In the genomic region with DNA sequence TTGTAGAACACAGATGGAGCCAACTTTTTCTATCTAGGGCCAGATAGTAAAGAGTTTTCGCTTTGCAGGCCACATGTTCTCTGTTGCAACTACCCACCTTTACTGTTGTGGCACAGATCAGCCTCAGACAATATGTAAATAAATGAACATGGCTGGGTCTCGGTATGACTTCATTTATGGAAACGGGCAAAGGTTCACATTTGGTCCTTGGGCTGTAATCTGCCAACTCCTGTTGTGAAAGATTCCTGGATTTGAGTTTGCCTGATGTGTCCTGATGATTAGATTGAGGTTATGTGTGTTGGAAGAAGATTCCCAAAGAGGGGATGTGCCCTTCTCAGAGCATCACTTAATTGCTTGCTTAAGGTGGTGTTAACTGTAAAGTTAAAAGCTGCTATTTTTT, we compare ENCODE assay signal across 27 cellular contexts. TPM values are rescaled to one million over a fixed set of nuclear protein-coding genes. Genes with fewer than 3 reads are reported as not detected.
"Had no signal": no experiment of that assay in that cellular context is flagged by ENCODE, and none has a peak within 500 bp of the region (broad histone marks: within the 10 kb centered on the region; RNA-seq: fewer than 3 reads in every experiment).

No MANE protein-coding gene starts in this region.

- H3K36me3 Mint-ChIP-seq: immature natural killer cell; naive thymus-derived CD8-positive, alpha-beta T cell had no signal

- ATAC-seq: foreskin keratinocyte; gastroesophageal sphincter; lower lobe of right lung; naive thymus-derived CD8-positive, alpha-beta T cell; sciatic nerve had no signal

- FAIRE-seq: endothelial cell of umbilical vein had no signal

- H3K4me3 Mint-ChIP-seq: central memory CD8-positive, alpha-beta T cell; dendritic cell treated with granulocyte-macrophage colony-stimulating factor and Interleukin-4, amounts not matched to agents 40 ng/mL and 50 ng/mL, for 4 days; immature natural killer cell; naive thymus-derived CD8-positive, alpha-beta T cell; nephron progenitor cell had no signal

- H3K4me2 ChIP-seq: smooth muscle cell had no signal

- H3K27ac ChIP-seq: colonic mucosa, esophagus muscularis mucosa, foreskin keratinocyte, gastroesophageal sphincter, lower lobe of right lung, prostate gland, stomach, thyroid gland had no signal

- H3K4me1 ChIP-seq: colonic mucosa, foreskin keratinocyte, lower lobe of right lung, prostate gland, thyroid gland had no signal

- H3K4me1 Mint-ChIP-seq: central memory CD8-positive, alpha-beta T cell; immature natural killer cell had no signal

- H3K9me3 Mint-ChIP-seq: central memory CD8-positive, alpha-beta T cell; dendritic cell treated with granulocyte-macrophage colony-stimulating factor and Interleukin-4, amounts not matched to agents 40 ng/mL and 50 ng/mL, for 4 days; naive thymus-derived CD8-positive, alpha-beta T cell; nephron progenitor cell had no signal

- H3K9me3 ChIP-seq: colonic mucosa, esophagus muscularis mucosa, gastroesophageal sphincter, lower lobe of right lung, prostate gland, stomach, thyroid gland had no signal

- DNase-seq: colonic mucosa; effector CD8-positive, alpha-beta T cell; foreskin keratinocyte; hypothalamus; immature natural killer cell; islet precursor cell; kidney glomerular epithelial cell; lower lobe of right lung; naive thymus-derived CD8-positive, alpha-beta T cell; nephron progenitor cell; nucleus accumbens; stimulated activated CD4-positive, alpha-beta T cell treated with anti-CD3 and anti-CD28 coated beads, Interleukin-12 subunit alpha, Interleukin-12 subunit beta, amount 100 ng/mL, for 4 hours; stimulated activated CD4-positive, alpha-beta T cell treated with anti-CD3 and anti-CD28 coated beads, Interleukin-1b, Interleukin-23, amount 100 ng/mL, for 48 hours; stimulated activated CD4-positive, alpha-beta T cell treated with anti-CD3 and anti-CD28 coated beads, Interleukin-4, amount 100 ng/mL, for 1 hour; stimulated activated CD8-positive, alpha-beta memory T cell treated with anti-CD3 and anti-CD28 coated beads, Interleukin-4, amount 100 ng/mL, for 48 hours; stimulated activated naive CD4-positive, alpha-beta T cell treated with Interleukin-2 at 50 U/mL for 16 hours; stomach; thyroid gland; trophoblast cell had no signal

- H3K4me3 ChIP-seq: colonic mucosa, esophagus muscularis mucosa, gastroesophageal sphincter, lower lobe of right lung, prostate gland, smooth muscle cell, stomach, thyroid gland had no signal

- H3K27ac Mint-ChIP-seq: dendritic cell treated with granulocyte-macrophage colony-stimulating factor and Interleukin-4, amounts not matched to agents 40 ng/mL and 50 ng/mL, for 4 days; immature natural killer cell; naive thymus-derived CD8-positive, alpha-beta T cell; nephron progenitor cell had no signal

- H3K27me3 ChIP-seq: colonic mucosa, esophagus muscularis mucosa, gastroesophageal sphincter, thyroid gland had no signal

- H3K36me3 ChIP-seq: colonic mucosa, esophagus muscularis mucosa, gastroesophageal sphincter, lower lobe of right lung, prostate gland, stomach, thyroid gland had no signal

RNA-seq across cellular contexts. Expression of gene RBM20, which starts 38.2 kb away (rescaled TPM):
- total RNA-seq: endothelial cell of umbilical vein, foreskin keratinocyte had no signal
- polyA plus RNA-seq: foreskin keratinocyte, immature natural killer cell had no signal
